Comparison of ENCODE assay signal across 16 cellular contexts in the genomic region with DNA sequence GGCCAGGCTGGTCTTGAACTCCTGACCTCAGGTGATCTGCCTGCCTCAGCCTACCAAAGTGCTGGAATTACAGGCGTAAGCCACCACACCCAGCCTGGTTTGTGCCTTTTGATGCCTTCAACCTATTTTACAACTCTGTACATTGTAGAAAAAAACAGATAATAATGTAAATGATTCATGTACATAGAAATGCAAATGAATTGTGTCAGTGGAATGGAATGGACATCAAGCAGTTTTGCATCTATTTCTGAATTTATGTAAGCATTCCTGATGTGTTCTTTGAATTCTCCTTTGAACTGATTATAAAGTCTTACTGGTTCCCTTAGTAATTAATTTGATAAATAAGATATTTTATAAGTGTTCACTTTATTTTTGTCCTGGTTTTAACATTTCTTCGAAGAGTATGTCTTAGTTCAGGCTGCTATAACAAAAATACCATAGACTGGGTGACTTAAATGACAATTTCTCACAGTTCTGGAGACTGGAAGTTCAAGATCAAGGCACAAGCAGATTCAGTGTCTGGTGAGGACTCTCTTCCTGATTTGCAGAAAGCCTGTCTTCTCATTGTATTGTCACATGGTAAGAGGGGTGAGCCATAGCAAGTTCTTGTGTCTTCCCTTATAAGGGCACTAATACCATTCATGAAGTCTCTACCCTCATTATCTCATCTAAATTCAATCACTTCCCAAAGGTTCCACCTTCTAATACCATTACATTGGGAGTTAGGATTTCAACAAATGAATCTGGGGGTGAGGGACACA.
"Had no signal": no experiment of that assay in that cellular context is flagged by ENCODE, and none has a peak within 500 bp of the region (broad histone marks: within the 10 kb centered on the region; RNA-seq: fewer than 3 reads in every experiment).

No MANE protein-coding gene starts in this region.

- H3K9me3 Mint-ChIP-seq: activated CD4-positive, alpha-beta memory T cell treated with anti-CD3 and anti-CD28 coated beads, Interleukin-2, amount 10 ng/mL, durations not matched to agents 7 days and 5 days; central memory CD8-positive, alpha-beta T cell; stimulated activated naive CD8-positive, alpha-beta T cell treated with anti-CD3 and anti-CD28 coated beads, Interleukin-15, amount 100 ng/mL, for 72 hours had no signal

- H3K27ac Mint-ChIP-seq: activated CD4-positive, alpha-beta memory T cell treated with anti-CD3 and anti-CD28 coated beads, Interleukin-2, amount 10 ng/mL, durations not matched to agents 7 days and 5 days; activated CD4-positive, alpha-beta T cell treated with anti-CD3 and anti-CD28 coated beads for 36 hours; stimulated activated naive CD8-positive, alpha-beta T cell treated with anti-CD3 and anti-CD28 coated beads, Interleukin-15, amount 100 ng/mL, for 72 hours had no signal

- H3K9me3 ChIP-seq: ascending aorta, esophagus squamous epithelium, gastrocnemius medialis, pancreas, testis had no signal

- H3K4me3 Mint-ChIP-seq: activated CD4-positive, alpha-beta memory T cell treated with anti-CD3 and anti-CD28 coated beads, Interleukin-2, amount 10 ng/mL, durations not matched to agents 7 days and 5 days; activated CD4-positive, alpha-beta T cell treated with anti-CD3 and anti-CD28 coated beads for 36 hours; activated naive CD8-positive, alpha-beta T cell; central memory CD8-positive, alpha-beta T cell; stimulated activated naive CD8-positive, alpha-beta T cell treated with anti-CD3 and anti-CD28 coated beads, Interleukin-15, amount 100 ng/mL, for 72 hours had no signal

- H3K27ac ChIP-seq: ascending aorta, esophagus squamous epithelium, gastrocnemius medialis, pancreas, testis, WERI-Rb-1 had no signal

- H3K36me3 Mint-ChIP-seq: activated naive CD8-positive, alpha-beta T cell had no signal

- H3K4me1 Mint-ChIP-seq: central memory CD8-positive, alpha-beta T cell had no signal

- DNase-seq: activated CD4-positive, alpha-beta memory T cell treated with anti-CD3 and anti-CD28 coated beads, Interleukin-2, amount 10 ng/mL, durations not matched to agents 7 days and 5 days; activated CD4-positive, alpha-beta T cell treated with anti-CD3 and anti-CD28 coated beads for 36 hours; activated gamma-delta T cell; activated T-cell treated with anti-CD3 and anti-CD28 coated beads, Interleukin-2, amount 50 U/mL, for 48 hours; esophagus squamous epithelium; gastrocnemius medialis; left ventricle myocardium superior; pancreas; stimulated activated CD4-positive, alpha-beta T cell treated with anti-CD3 and anti-CD28 coated beads, Interleukin-4, amount 100 ng/mL, for 4 hours; stimulated activated naive CD8-positive, alpha-beta T cell treated with anti-CD3 and anti-CD28 coated beads, Interleukin-15, amount 100 ng/mL, for 72 hours; T1000; testis; WERI-Rb-1 had no signal

- H3K27me3 ChIP-seq: ascending aorta, esophagus squamous epithelium, pancreas, testis had no signal

- ATAC-seq: activated CD4-positive, alpha-beta T cell treated with anti-CD3 and anti-CD28 coated beads for 36 hours; gastrocnemius medialis; left ventricle myocardium superior; pancreas; stimulated activated naive CD8-positive, alpha-beta T cell treated with anti-CD3 and anti-CD28 coated beads, Interleukin-15, amount 100 ng/mL, for 72 hours had no signal

- H3K4me3 ChIP-seq: ascending aorta, esophagus squamous epithelium, gastrocnemius medialis, pancreas, testis had no signal

- H3K36me3 ChIP-seq: ascending aorta, esophagus squamous epithelium, gastrocnemius medialis, pancreas, WERI-Rb-1 had no signal

- H3K4me1 ChIP-seq: ascending aorta, gastrocnemius medialis, pancreas, testis had no signal

- H3K27me3 Mint-ChIP-seq: activated naive CD8-positive, alpha-beta T cell; stimulated activated naive CD8-positive, alpha-beta T cell treated with anti-CD3 and anti-CD28 coated beads, Interleukin-15, amount 100 ng/mL, for 72 hours had no signal
